21 cellular contexts compared by ENCODE assay signal in the genomic region with DNA sequence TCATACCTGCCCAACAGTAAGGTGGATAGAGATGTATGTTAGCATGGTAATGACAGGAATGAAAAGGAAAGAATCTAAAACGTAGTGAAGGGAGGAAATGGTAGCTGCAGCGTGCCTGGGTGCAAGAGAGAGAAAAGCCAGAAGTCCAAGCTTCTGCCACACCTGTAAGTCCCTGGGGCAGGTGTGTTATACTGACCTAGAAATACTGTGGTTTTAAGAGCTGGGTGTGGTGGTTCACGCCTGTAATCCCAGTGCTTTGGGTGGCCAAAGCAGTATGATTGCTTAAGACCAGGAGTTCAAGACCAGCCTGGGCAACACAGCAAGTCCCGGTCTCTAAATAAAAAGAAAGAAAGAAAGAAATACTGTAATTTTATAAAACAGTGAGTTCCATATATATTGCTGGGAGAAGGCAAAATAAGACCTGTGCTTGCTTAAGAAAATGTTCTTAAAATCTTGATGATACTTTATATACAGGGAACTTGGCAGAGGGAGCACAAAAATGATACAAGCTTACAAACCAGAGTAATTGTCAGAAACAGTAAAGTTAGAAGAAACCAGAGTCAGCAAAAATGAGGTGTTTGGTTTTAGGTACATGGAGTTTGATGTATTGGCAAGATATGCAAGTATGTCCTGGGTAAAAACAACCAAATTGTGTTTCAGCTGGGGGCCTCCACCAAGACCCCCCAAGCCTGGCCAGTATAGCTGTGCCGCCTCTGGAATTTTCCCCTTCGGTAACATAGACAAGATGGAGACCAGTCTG. TPM values are rescaled to one million over a fixed set of nuclear protein-coding genes. Genes with fewer than 3 reads are reported as not detected.
"Had no signal": no experiment of that assay in that cellular context is flagged by ENCODE, and none has a peak within 500 bp of the region (broad histone marks: within the 10 kb centered on the region; RNA-seq: fewer than 3 reads in every experiment).

No MANE protein-coding gene starts in this region.

- H3K4me3 Mint-ChIP-seq: endodermal cell; naive thymus-derived CD4-positive, alpha-beta T cell; neural crest cell; stimulated activated memory B cell treated with anti-CD40 and anti-IgM and Interleukin-4, amounts not matched to agents 10 μg/mL and 1 μg/mL and 100 μg/mL, for 72 hours; stimulated activated naive CD8-positive, alpha-beta T cell treated with anti-CD3 and anti-CD28 coated beads, Interleukin-15, Interleukin-2, amounts not matched to agents 100 ng/mL and 50 ng/mL, for 24 hours had no signal

- H3K27me3 Mint-ChIP-seq: naive thymus-derived CD4-positive, alpha-beta T cell; stimulated activated memory B cell treated with anti-CD40 and anti-IgM and Interleukin-4, amounts not matched to agents 10 μg/mL and 1 μg/mL and 100 μg/mL, for 72 hours; stimulated activated naive CD8-positive, alpha-beta T cell treated with anti-CD3 and anti-CD28 coated beads, Interleukin-15, Interleukin-2, amounts not matched to agents 100 ng/mL and 50 ng/mL, for 24 hours had no signal

- H3K4me1 Mint-ChIP-seq: endodermal cell had no signal

- DNase-seq: effector CD4-positive, alpha-beta T cell; foreskin melanocyte; left cardiac atrium; left ventricle myocardium superior; ovary; tibial artery; upper lobe of right lung had no signal

- H3K27ac Mint-ChIP-seq: endodermal cell; progenitor cell of endocrine pancreas; stimulated activated memory B cell treated with anti-CD40 and anti-IgM and Interleukin-4, amounts not matched to agents 10 μg/mL and 1 μg/mL and 100 μg/mL, for 72 hours; stimulated activated naive CD8-positive, alpha-beta T cell treated with anti-CD3 and anti-CD28 coated beads, Interleukin-15, Interleukin-2, amounts not matched to agents 100 ng/mL and 50 ng/mL, for 24 hours had no signal

- H3K9me3 Mint-ChIP-seq: endodermal cell; neural crest cell; stimulated activated memory B cell treated with anti-CD40 and anti-IgM and Interleukin-4, amounts not matched to agents 10 μg/mL and 1 μg/mL and 100 μg/mL, for 72 hours; stimulated activated naive CD8-positive, alpha-beta T cell treated with anti-CD3 and anti-CD28 coated beads, Interleukin-15, Interleukin-2, amounts not matched to agents 100 ng/mL and 50 ng/mL, for 24 hours had no signal

- ATAC-seq: left cardiac atrium; left ventricle myocardium superior; right cardiac atrium; stimulated activated memory B cell treated with anti-CD40 and anti-IgM and Interleukin-4, amounts not matched to agents 10 μg/mL and 1 μg/mL and 100 μg/mL, for 72 hours; upper lobe of right lung had no signal

- FAIRE-seq: kidney had no signal

RNA-seq across cellular contexts. Expression of a gene that starts 6.6 kb away (rescaled TPM):
- total RNA-seq: dermis microvascular lymphatic vessel endothelial cell, endothelial cell of umbilical vein, hepatocyte, kidney, left ventricle myocardium superior, lung microvascular endothelial cell, progenitor cell of endocrine pancreas had no signal

RNA-seq across cellular contexts. Expression of a gene that starts 20.4 kb away (rescaled TPM):
- total RNA-seq: progenitor cell of endocrine pancreas had no signal

RNA-seq across cellular contexts. Expression of a gene that starts 41.4 kb away (rescaled TPM):
- total RNA-seq: neural crest cell, temporal lobe, vagina had no signal
